ENCODE assay signal across 27 cellular contexts in the genomic region with DNA sequence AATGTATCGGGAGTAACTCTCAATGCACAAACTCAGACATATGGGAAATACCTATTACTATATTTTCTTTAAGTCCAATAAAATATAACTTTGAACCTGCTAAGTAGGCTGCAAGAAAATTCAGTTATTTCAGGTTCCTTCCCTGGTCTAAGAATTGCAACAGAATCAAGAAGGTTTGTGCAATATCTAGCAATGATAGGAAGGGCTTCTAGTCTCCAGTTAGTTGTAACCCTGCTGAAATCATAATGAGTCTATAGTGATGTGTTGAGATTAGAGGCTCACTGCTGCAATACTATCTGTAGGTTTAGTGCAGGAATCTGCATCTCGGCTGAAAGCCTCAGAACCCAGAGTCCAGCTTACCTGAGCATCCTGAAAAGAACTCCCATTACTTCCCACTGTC.
DNase-seq lines count a peak whose midpoint lies in the region; FAIRE-seq and TF ChIP-seq lines count a peak whose summit lies in the region.
"Had no signal": no experiment of that assay in that cellular context is flagged by ENCODE, and none has a peak within 500 bp of the region (broad histone marks: within the 10 kb centered on the region; RNA-seq: fewer than 3 reads in every experiment).

No MANE protein-coding gene starts in this region.

- H3K27ac ChIP-seq in GM23248 (0 out of 2 replicates have a peak overlapping the region, but pooled peaks have one; percentile 41), osteoblast (ENCODE audit: low read depth, low read length) (no peak overlapping the region)
- H3K27ac ChIP-seq: breast epithelium, C4-2B, coronary artery, lower lobe of right lung, ovary, transverse colon had no signal

- H3K36me3 ChIP-seq in GM23248 (ENCODE audit: low read depth) (no peaks in the 10 kb centered on the region), osteoblast (ENCODE audit: insufficient read depth, low read length) (no peaks in the 10 kb centered on the region)
- H3K36me3 ChIP-seq: breast epithelium, lower lobe of right lung, ovary, transverse colon had no signal

- H3K4me2 ChIP-seq in GM23248 (ENCODE audit: unreplicated experiment) (peak overlapping the region; percentile 67), osteoblast (ENCODE audit: insufficient read depth, low read length) (peak overlapping the region; percentile 59)

- H3K9ac ChIP-seq in GM23248 = no peak overlapping the region

- no peaks in the 10 kb centered on the region for H3K27me3 ChIP-seq in GM23248 (replicated peaks; ENCODE audit: insufficient read depth)
- no peaks in the 10 kb centered on the region for H3K27me3 ChIP-seq in osteoblast (ENCODE audit: insufficient read depth, low read length)
- H3K27me3 ChIP-seq: breast epithelium, ovary had no signal

- no peaks in the 10 kb centered on the region for H3K9me2 ChIP-seq in GM23248 (ENCODE audit: insufficient read depth)

- no peak overlapping the region for H3K4me3 ChIP-seq in GM23248
- no peak overlapping the region for H3K4me3 ChIP-seq in fibroblast of mammary gland (ENCODE audit: control insufficient read depth, low read depth, low read length)
- no peak overlapping the region for H3K4me3 ChIP-seq in osteoblast (ENCODE audit: insufficient read depth, low read length)
- H3K4me3 ChIP-seq: breast epithelium, coronary artery, lower lobe of right lung, mucosa of descending colon, ovary, skin epidermis, transverse colon had no signal

- no peaks in the 10 kb centered on the region for H4K20me1 ChIP-seq in GM23248 (ENCODE audit: insufficient read depth)
- no peaks in the 10 kb centered on the region for H4K20me1 ChIP-seq in osteoblast (ENCODE audit: insufficient read depth, low read length)

- H3K4me1 ChIP-seq in GM23248 (ENCODE audit: insufficient read depth) (peaks cover 33% of the 10 kb centered on the region), osteoblast (ENCODE audit: insufficient read depth, low read length) (peaks cover 28% of the 10 kb centered on the region)
- H3K4me1 ChIP-seq: breast epithelium, lower lobe of right lung, transverse colon had no signal

- 70 to 75% methylated on average over 2 of the region's 2 CpGs for WGBS in GM23248 (ENCODE audit: low coverage in 1 of 2, low lambda C conversion rate in 2 of 2, missing lambda C conversion rate in 2 of 2), 2 experiments

- FAIRE-seq in RCC 7860 (lab: Jason Lieb, UNC) = no peak

- H3K79me2 ChIP-seq in GM23248 (ENCODE audit: insufficient read depth) (no peaks in the 10 kb centered on the region), osteoblast (ENCODE audit: insufficient read depth, low read length) (no peaks in the 10 kb centered on the region)

- 0 out of 2 replicates have a peak overlapping the region, but pooled peaks have one; percentile 66 for H2AFZ ChIP-seq in GM23248
- no peak overlapping the region for H2AFZ ChIP-seq in osteoblast (ENCODE audit: low read length)

- no peak for TF ChIP-seq CTCF in fibroblast of mammary gland (conservative IDR thresholded peaks at IDR 0.05; ENCODE audit: control insufficient read depth, insufficient read depth, low read depth, low read length)
- TF ChIP-seq CTCF in osteoblast (IDR thresholded peaks at IDR 0.05; ENCODE audit: extremely low read depth, low read depth, low read length) = no peak

- peaks cover 18% of the 10 kb centered on the region for H3F3A ChIP-seq in GM23248 (ENCODE audit: insufficient read depth)

- DNase-seq in GM23248 (peak; percentile 55), NCI-H226 (peak; percentile 6), fibroblast of mammary gland (ENCODE audit: low read depth) (peak; percentile 49), osteoblast (ENCODE audit: insufficient read length, low spot score, missing footprints) (no peak), hypothalamus (lab: John Stamatoyannopoulos, UW) (no peak), RCC 7860 (ENCODE audit: low spot score) (no peak)
- DNase-seq in NK-92 treated with Interleukin-12 subunit alpha and Interleukin-12 subunit beta, amount 100 ng/mL, for 24 hours (lab: John Stamatoyannopoulos, UW) = no peak
- DNase-seq: activated CD4-positive, alpha-beta memory T cell treated with anti-CD3 and anti-CD28 coated beads for 36 hours; activated CD4-positive, CD25-positive, alpha-beta regulatory T cell treated with anti-CD3 and anti-CD28 coated beads, Interleukin-2, amount 50 U/mL, for 72 hours; activated CD8-positive, alpha-beta memory T cell treated with anti-CD3 and anti-CD28 coated beads, Interleukin-2, amount 50 U/mL, for 4 hours; activated naive CD4-positive, alpha-beta T cell treated with anti-CD3 and anti-CD28 coated beads, Interleukin-2, amount 10 ng/mL, durations not matched to agents 7 days and 5 days; Calu3; DND-41; effector memory CD4-positive, alpha-beta T cell; erythroblast; lower lobe of right lung; mucosa of descending colon; NCI-H1417; NCI-H2081 treated with DMSO at 0.1 percent for 48 hours; NCI-H345; ovary; stimulated activated CD8-positive, alpha-beta memory T cell treated with anti-CD3 and anti-CD28 coated beads, Interleukin-4, amount 100 ng/mL, for 48 hours; transverse colon had no signal

- no peaks in the 10 kb centered on the region for H3K9me3 ChIP-seq in GM23248 (ENCODE audit: low read depth)
- H3K9me3 ChIP-seq in osteoblast (ENCODE audit: low read depth, low read length) = no peaks in the 10 kb centered on the region
- H3K9me3 ChIP-seq: breast epithelium, lower lobe of right lung, mucosa of descending colon, ovary, transverse colon had no signal

- in situ Hi-C loops in GM23248 (cut with MboI) = loop anchor here (25.0 kb wide), 2 partner anchors 217 to 842 kb away; partner anchors contain the start of gene HS3ST3B1

Comparison
In these comparisons a context has a peak if more than half of its experiments do, and no peak if none do; other contexts are left out.
1. DNase-seq: peak in GM23248 (single experiment), NCI-H226 (single experiment) and fibroblast of mammary gland (single experiment); none in osteoblast (single experiment), hypothalamus (0 of 51), RCC 7860 (single experiment) and NK-92 treated with Interleukin-12 subunit alpha and Interleukin-12 subunit beta, amount 100 ng/mL, for 24 hours (single experiment).